In genomic region chr3:23761440-23761896, GRCh38 we compare ENCODE assay signal across 8 cellular contexts. TPM values are rescaled to one million over a fixed set of nuclear protein-coding genes. Genes with fewer than 3 reads are reported as not detected.
DNase-seq lines count a peak whose midpoint lies in the region; ATAC-seq and TF ChIP-seq lines count a peak whose summit lies in the region.

No MANE protein-coding gene starts in this region.

- H3K4me1 ChIP-seq in breast epithelium (no peaks in the 10 kb centered on the region), endodermal cell (ENCODE audit: control insufficient read depth, insufficient read depth, low read length) (peaks cover 3% of the 10 kb centered on the region), smooth muscle cell (ENCODE audit: low read depth) (peaks cover 13% of the 10 kb centered on the region), vagina (peaks cover 5% of the 10 kb centered on the region)

- no peaks in the 10 kb centered on the region for H3K27me3 ChIP-seq in breast epithelium
- H3K27me3 ChIP-seq in endodermal cell (ENCODE audit: control insufficient read depth, insufficient read depth, low read length, poor library complexity, severe bottlenecking) = no peaks in the 10 kb centered on the region
- H3K27me3 ChIP-seq in smooth muscle cell (ENCODE audit: low read depth) = no peaks in the 10 kb centered on the region
- no peaks in the 10 kb centered on the region for H3K27me3 ChIP-seq in vagina

- no peak overlapping the region for H3K27ac ChIP-seq in breast epithelium
- no peak overlapping the region for H3K27ac ChIP-seq in endodermal cell (ENCODE audit: low read depth, low read length)
- H3K27ac ChIP-seq in smooth muscle cell (ENCODE audit: low read depth) = no peak overlapping the region
- H3K27ac ChIP-seq in vagina = no peak overlapping the region

- H4K20me1 ChIP-seq in smooth muscle cell (ENCODE audit: low read depth) = no peaks in the 10 kb centered on the region

- H3K9me3 ChIP-seq in breast epithelium = no peaks in the 10 kb centered on the region
- no peaks in the 10 kb centered on the region for H3K9me3 ChIP-seq in endodermal cell (ENCODE audit: control insufficient read depth, low read length)
- no peaks in the 10 kb centered on the region for H3K9me3 ChIP-seq in smooth muscle cell (replicated peaks; ENCODE audit: low read depth)
- no peaks in the 10 kb centered on the region for H3K9me3 ChIP-seq in vagina

- DNase-seq in MCF 10A (ENCODE audit: unreplicated experiment) (peak; percentile 66), breast epithelium (ENCODE audit: low spot score in 2 of 2) (no peak), NAMALWA (ENCODE audit: low spot score) (peak; percentile 88), endodermal cell (peak; percentile 81), smooth muscle cell (lab: John Stamatoyannopoulos, UW; ENCODE audit: unreplicated experiment) (no peak), vagina (ENCODE audit: extremely low spot score in 2 of 2) (no peak), NCI-H2029 (lab: John Stamatoyannopoulos, UW) (no peak)

- no peak for TF ChIP-seq POLR2A in breast epithelium (IDR thresholded peaks at IDR 0.05)
- TF ChIP-seq POLR2A in vagina (IDR thresholded peaks at IDR 0.05) = no peak

- CTCF ChIA-PET in MCF 10A (lab: Yijun Ruan, JAX) = interaction anchor here (0.5 to 2.3 kb wide), 5 partner anchors 12 to 300 kb away, joined by 3 to 11 read pairs (median 3); no protein-coding TSS in a partner anchor

- H3K79me2 ChIP-seq in smooth muscle cell (ENCODE audit: low read depth) = no peaks in the 10 kb centered on the region

- no peaks in the 10 kb centered on the region for H3F3A ChIP-seq in smooth muscle cell (ENCODE audit: low read depth)

- H2AFZ ChIP-seq in smooth muscle cell (ENCODE audit: low read depth) = no peak overlapping the region

- peak; percentile 29 for ATAC-seq in HG02759 (IDR thresholded peaks at IDR 0.05; ENCODE audit: unreplicated experiment)

- H3K4me3 Mint-ChIP-seq in MCF 10A (ENCODE audit: unreplicated experiment) = no peak overlapping the region
- no peak overlapping the region for H3K4me3 Mint-ChIP-seq in endodermal cell

- H3K4me3 ChIP-seq in breast epithelium (no peak overlapping the region), endodermal cell (ENCODE audit: low read length) (no peak overlapping the region), smooth muscle cell (no peak overlapping the region), vagina (no peak overlapping the region)

- no peak overlapping the region for H3K4me2 ChIP-seq in smooth muscle cell

- H3K27ac Mint-ChIP-seq in MCF 10A (ENCODE audit: low read depth, unreplicated experiment) (no peak overlapping the region), endodermal cell (peak overlapping the region; percentile 81)

- no peaks in the 10 kb centered on the region for H3K36me3 ChIP-seq in breast epithelium
- H3K36me3 ChIP-seq in endodermal cell (ENCODE audit: control insufficient read depth, insufficient read depth, low read length) = no peaks in the 10 kb centered on the region
- no peaks in the 10 kb centered on the region for H3K36me3 ChIP-seq in smooth muscle cell (ENCODE audit: low read depth)
- no peaks in the 10 kb centered on the region for H3K36me3 ChIP-seq in vagina

- H3K27me3 Mint-ChIP-seq in MCF 10A (ENCODE audit: insufficient read depth, unreplicated experiment) (no peaks in the 10 kb centered on the region), endodermal cell (ENCODE audit: insufficient read depth) (no peaks in the 10 kb centered on the region)

- H3K9me3 Mint-ChIP-seq in MCF 10A (ENCODE audit: unreplicated experiment) (no peaks in the 10 kb centered on the region), endodermal cell (no peaks in the 10 kb centered on the region)

- TF ChIP-seq CTCF in MCF 10A (IDR thresholded peaks at IDR 0.05; ENCODE audit: unreplicated experiment) = peak; percentile 45
- TF ChIP-seq CTCF in breast epithelium (IDR thresholded peaks at IDR 0.05) = no peak
- peak; percentile 74 for TF ChIP-seq CTCF in endodermal cell (conservative IDR thresholded peaks at IDR 0.05)
- TF ChIP-seq CTCF in smooth muscle cell (IDR thresholded peaks at IDR 0.05; ENCODE audit: borderline replicate concordance, insufficient read depth, poor library complexity, severe bottlenecking) = peak; percentile 33
- TF ChIP-seq CTCF in vagina (IDR thresholded peaks at IDR 0.05) = no peak

- no TSS peak for BruUV-seq in MCF 10A (replicated peaks; lab: Mats Ljungman, UMichigan)

- H3K36me3 Mint-ChIP-seq in MCF 10A (ENCODE audit: insufficient read depth, unreplicated experiment) (peaks cover 7% of the 10 kb centered on the region), endodermal cell (ENCODE audit: low read depth) (no peaks in the 10 kb centered on the region)

- H3K4me1 Mint-ChIP-seq in MCF 10A (ENCODE audit: insufficient read depth, unreplicated experiment) (no peaks in the 10 kb centered on the region), endodermal cell (peaks cover 31% of the 10 kb centered on the region)

- POLR2A ChIA-PET in MCF 10A (lab: Yijun Ruan, JAX) = interaction anchor here (0.6 to 1.1 kb wide), 3 partner anchors 10 to 335 kb away, joined by 3 read pairs; no protein-coding TSS in a partner anchor

- WGBS in endodermal cell (ENCODE audit: insufficient coverage in 1 of 2, insufficient read length in 1 of 2), 2 experiments = 67% methylated on average over 2 of the region's 2 CpGs
- 55% methylated on average over 2 of the region's 2 CpGs for WGBS in smooth muscle cell (ENCODE audit: low lambda C conversion rate)

- H3K9ac ChIP-seq in endodermal cell (ENCODE audit: extremely low read depth, low read length, poor library complexity, severe bottlenecking) (no peak overlapping the region), smooth muscle cell (ENCODE audit: low read depth) (no peak overlapping the region)

- intact Hi-C loops in MCF 10A (cut with micrococcal nuclease) = loop anchor here (5.0 kb wide), 1 partner anchor 314 kb away; no protein-coding TSS in a partner anchor
- intact Hi-C loops in breast epithelium (cut with DNase I; ENCODE audit: low total_unique reads) = no loop called here
- intact Hi-C loops in vagina (cut with DNase I) = no loop called here

RNA-seq across cellular contexts. Expression of gene UBE2E1, which starts 44.3 kb away (rescaled TPM):
- 128 and 130 TPM in 2 replicates for total RNA-seq in MCF 10A (2022)
- 100 to 1,000 TPM in 2 of 3 donors, 10 to 100 TPM in 1; 86.4 to 127 (median 111) TPM for total RNA-seq in breast epithelium
- 100 to 1,000 TPM; 112 to 120 TPM for total RNA-seq in endodermal cell
- polyA plus RNA-seq in endodermal cell (2013, experiment 1 of 2) = 156 TPM
- polyA plus RNA-seq in endodermal cell (2013, experiment 2 of 2) = 143 TPM
- 128 and 142 TPM in 2 replicates for total RNA-seq in smooth muscle cell
- 13.3 and 17.9 TPM in 2 replicates for polyA plus RNA-seq in smooth muscle cell
- total RNA-seq in vagina = 124 TPM

Comparison
In these comparisons a context has a peak if more than half of its experiments do, and no peak if none do; other contexts are left out.
1. DNase-seq: peak in MCF 10A (single experiment), NAMALWA (single experiment) and endodermal cell (single experiment); none in breast epithelium (0 of 2), smooth muscle cell (single experiment), vagina (0 of 2) and NCI-H2029 (single experiment).
2. CTCF ChIP-seq: peak in MCF 10A (single experiment), endodermal cell (single experiment) and smooth muscle cell (single experiment); none in breast epithelium (0 of 3) and vagina (0 of 3).